19 cellular contexts compared by ENCODE assay signal in the genomic region with DNA sequence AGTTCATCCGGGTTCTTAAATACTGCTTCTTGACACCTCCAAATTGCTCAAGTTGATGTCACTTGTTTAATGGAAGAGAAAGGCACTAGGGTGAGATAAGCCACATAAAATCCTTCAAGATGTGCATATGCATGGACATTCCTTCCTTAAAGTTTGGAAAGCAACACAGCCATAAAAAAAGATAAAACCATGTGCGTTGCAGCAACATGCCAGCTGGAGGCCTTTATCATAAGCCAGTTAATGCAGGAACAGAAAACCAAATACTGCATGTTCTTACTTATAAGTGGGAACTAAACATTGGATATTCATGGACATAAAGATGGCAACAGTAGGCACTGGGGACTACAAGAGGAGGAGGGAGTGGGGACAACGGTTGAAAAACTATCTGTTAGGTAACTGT. TPM values are rescaled to one million over a fixed set of nuclear protein-coding genes. Genes with fewer than 3 reads are reported as not detected.
DNase-seq lines count a peak whose midpoint lies in the region; ATAC-seq, FAIRE-seq and TF ChIP-seq lines count a peak whose summit lies in the region.
"Had no signal": no experiment of that assay in that cellular context is flagged by ENCODE, and none has a peak within 500 bp of the region (broad histone marks: within the 10 kb centered on the region; RNA-seq: fewer than 3 reads in every experiment).

No MANE protein-coding gene starts in this region.

- H3K27me3 ChIP-seq in HL-60 (ENCODE audit: insufficient read depth, poor library complexity, severe bottlenecking): no peaks in the 10 kb centered on the region
- H3K27me3 ChIP-seq in GM12878 (replicated peaks in 1 of 2; ENCODE audit: control insufficient read depth in 2 of 2, insufficient read depth in 2 of 2, low read length in 1 of 2): no peaks in the 10 kb centered on the region
- H3K27me3 ChIP-seq: BLaER1 had no signal

- TF ChIP-seq CTCF in HL-60 (IDR thresholded peaks at IDR 0.05; ENCODE audit: insufficient read depth, low read length) (no peak), GM12878 (IDR thresholded peaks at IDR 0.05 in 2 of 3, conservative IDR thresholded peaks at IDR 0.05 in 1 of 3; ENCODE audit: control insufficient read depth in 2 of 3, extremely low read depth in 1 of 3, insufficient read depth in 1 of 3, low read depth in 3 of 3, low read length in 3 of 3) (no peak), fibroblast of villous mesenchyme (IDR thresholded peaks at IDR 0.05; ENCODE audit: insufficient read depth, low read depth, low read length) (no peak)

- no peak for TF ChIP-seq RAD21 in GM12878 (IDR thresholded peaks at IDR 0.05; ENCODE audit: insufficient read depth, low read depth, low read length)

- peaks cover 17% of the 10 kb centered on the region for H3K4me1 Mint-ChIP-seq in activated T-helper 2 cell treated with anti-CD3 and anti-CD28 coated beads, Interferon-gamma antibody, Interleukin-2, Interleukin-4, amounts not matched to agents 10 μg/mL and 5 μg/mL and 100 μg/mL, durations not matched to agents 14 hours and 24 hours and 36 hours (ENCODE audit: low read depth)
- H3K4me1 Mint-ChIP-seq: CD8-positive, alpha-beta memory T cell had no signal

- H3K4me2 ChIP-seq in GM12878 (ENCODE audit: control insufficient read depth, insufficient read depth): peak overlapping the region; percentile 49
- H3K4me2 ChIP-seq: BLaER1 had no signal

- CTCF ChIA-PET in GM12878 (lab: Yijun Ruan, JAX): interaction anchor here (1.0 to 8.5 kb wide), 4 partner anchors 13 to 34 kb away, joined by 3 to 93 read pairs (median 6); no protein-coding TSS in a partner anchor

- no peaks in the 10 kb centered on the region; the same call in none of the 2 replicates for H3K79me2 ChIP-seq in GM12878 (ENCODE audit: control insufficient read depth, insufficient read depth, low read length)

- DNase-seq in HL-60 (ENCODE audit: low read depth in 1 of 2, low spot score in 1 of 2): no peak
- DNase-seq in GM12878 (ENCODE audit: low read depth, low spot score): no peak
- peak; percentile 81 for DNase-seq in fibroblast of villous mesenchyme (ENCODE audit: low read depth)
- DNase-seq in NCI-H2081 treated with DMSO at 0.1 percent for 48 hours (lab: John Stamatoyannopoulos, UW): no peak
- DNase-seq in T-helper 9 cell: no peak
- DNase-seq in activated T-helper 2 cell treated with anti-CD3 and anti-CD28 coated beads, Interferon-gamma antibody, Interleukin-2, Interleukin-4, amounts not matched to agents 10 μg/mL and 5 μg/mL and 100 μg/mL, durations not matched to agents 14 hours and 24 hours and 36 hours (ENCODE audit: low spot score): no peak
- no peak for DNase-seq in NCI-H2107 (lab: John Stamatoyannopoulos, UW)
- DNase-seq: CD4-positive, alpha-beta T cell; CD8-positive, alpha-beta memory T cell; DMS53; DMS79 treated with DMSO at 0.1 percent for 48 hours; GF-D8; GOT3; HFFc6 had no signal

- RAD21 ChIA-PET in GM12878 (lab: Charles Lee; ENCODE audit: unreplicated experiment): interaction anchor here (0.6 to 2.7 kb wide), 8 partner anchors 8 to 1788 kb away, joined by 3 to 17 read pairs (median 4); partner anchors contain the start of genes RNF121 and XNDC1N

- H3K4me1 ChIP-seq in GM12878 (ENCODE audit: control insufficient read depth, insufficient read depth, low read length): peaks cover 39% of the 10 kb centered on the region
- H3K4me1 ChIP-seq: HAP-1 had no signal

- ATAC-seq in GM12878: no peak

- H3K9me3 Mint-ChIP-seq in activated T-helper 2 cell treated with anti-CD3 and anti-CD28 coated beads, Interferon-gamma antibody, Interleukin-2, Interleukin-4, amounts not matched to agents 10 μg/mL and 5 μg/mL and 100 μg/mL, durations not matched to agents 14 hours and 24 hours and 36 hours: no peaks in the 10 kb centered on the region
- H3K9me3 Mint-ChIP-seq: CD4-positive, alpha-beta T cell; CD8-positive, alpha-beta memory T cell; HFFc6 had no signal

- WGBS in GM12878 (ENCODE audit: insufficient coverage, insufficient replicate concordance, low lambda C conversion rate, missing lambda C conversion rate): 65% methylated on average over 3 of the region's 3 CpGs

- no peaks in the 10 kb centered on the region for H3K9me3 ChIP-seq in GM12878 (replicated peaks; ENCODE audit: control insufficient read depth, insufficient read depth, low read length)
- H3K9me3 ChIP-seq: HAP-1 had no signal

- H3K27me3 Mint-ChIP-seq in activated T-helper 2 cell treated with anti-CD3 and anti-CD28 coated beads, Interferon-gamma antibody, Interleukin-2, Interleukin-4, amounts not matched to agents 10 μg/mL and 5 μg/mL and 100 μg/mL, durations not matched to agents 14 hours and 24 hours and 36 hours (ENCODE audit: low read depth): no peaks in the 10 kb centered on the region
- H3K27me3 Mint-ChIP-seq: CD4-positive, alpha-beta T cell; CD8-positive, alpha-beta memory T cell had no signal

- SMC1A ChIA-PET in GM12878 (lab: Charles Lee; ENCODE audit: uncharacterized antibody, unreplicated experiment): interaction anchor here (0.7 to 8.3 kb wide), 11 partner anchors 8 to 424 kb away, joined by 3 to 67 read pairs (median 4); partner anchors contain the start of genes RNF121 and XNDC1N

- no peak overlapping the region for H3K9ac ChIP-seq in GM12878 (ENCODE audit: control insufficient read depth, insufficient read depth, low read length)
- H3K9ac ChIP-seq: BLaER1 had no signal

- POLR2A ChIA-PET in GM12878 (lab: Charles Lee): interaction anchor here (0.6 to 1.9 kb wide), 7 partner anchors 7 to 63 kb away, joined by 3 to 6 read pairs (median 4); partner anchors contain the start of genes IL18BP and XNDC1N

- peaks cover 6 to 21% of the 10 kb centered on the region in 2 experiments for H3K36me3 ChIP-seq in GM12878 (ENCODE audit: control insufficient read depth in 2 of 2, insufficient read depth in 2 of 2, low read length in 1 of 2)

- H3K36me3 Mint-ChIP-seq in activated T-helper 2 cell treated with anti-CD3 and anti-CD28 coated beads, Interferon-gamma antibody, Interleukin-2, Interleukin-4, amounts not matched to agents 10 μg/mL and 5 μg/mL and 100 μg/mL, durations not matched to agents 14 hours and 24 hours and 36 hours (ENCODE audit: low read depth): peaks cover 29% of the 10 kb centered on the region

- H4K20me1 ChIP-seq in GM12878 (ENCODE audit: control insufficient read depth, insufficient read depth): no peaks in the 10 kb centered on the region
- H4K20me1 ChIP-seq: BLaER1 had no signal

- TF ChIP-seq POLR2A in GM12878 (IDR thresholded peaks at IDR 0.05; ENCODE audit: low read depth, low read length): no peak

- H3K27ac ChIP-seq in HL-60 (replicated peaks) (peak overlapping the region; percentile 41), GM12878 (ENCODE audit: control insufficient read depth, insufficient read depth) (peak overlapping the region; percentile 77)
- H3K27ac ChIP-seq: BLaER1, C4-2B had no signal

- TF ChIP-seq EP300 in GM12878 (IDR thresholded peaks at IDR 0.05; ENCODE audit: borderline replicate concordance in 1 of 2, control insufficient read depth in 1 of 2, low read depth in 2 of 2, low read length in 2 of 2): no peak

- no TSS peak for BruUV-seq in GM12878 (replicated peaks; lab: Mats Ljungman, UMichigan)

- no peak overlapping the region for H2AFZ ChIP-seq in GM12878 (ENCODE audit: control insufficient read depth, low read depth, low read length)

- intact Hi-C loops in GM12878 (cut with micrococcal nuclease; ENCODE audit: unreplicated experiment): no loop called here
- intact Hi-C loops in activated T-helper 2 cell treated with anti-CD3 and anti-CD28 coated beads, Interferon-gamma antibody, Interleukin-2, Interleukin-4, amounts not matched to agents 10 μg/mL and 5 μg/mL and 100 μg/mL, durations not matched to agents 14 hours and 24 hours and 36 hours (cut with micrococcal nuclease): no loop called here

- FAIRE-seq in GM12878 (lab: Jason Lieb, UNC): no peak
- FAIRE-seq: D721Med, H54 had no signal

- no peak overlapping the region for H3K27ac Mint-ChIP-seq in activated T-helper 2 cell treated with anti-CD3 and anti-CD28 coated beads, Interferon-gamma antibody, Interleukin-2, Interleukin-4, amounts not matched to agents 10 μg/mL and 5 μg/mL and 100 μg/mL, durations not matched to agents 14 hours and 24 hours and 36 hours
- H3K27ac Mint-ChIP-seq: CD4-positive, alpha-beta T cell; HFFc6 had no signal

- H3K4me3 ChIP-seq in HL-60 (replicated peaks; ENCODE audit: insufficient read depth, low read length): no peak overlapping the region
- H3K4me3 ChIP-seq in GM12878: no peak overlapping the region
- no peak overlapping the region for H3K4me3 ChIP-seq in fibroblast of villous mesenchyme (ENCODE audit: low read depth, low read length)
- H3K4me3 ChIP-seq: BLaER1, HAP-1 had no signal

- no peak overlapping the region for H3K4me3 Mint-ChIP-seq in activated T-helper 2 cell treated with anti-CD3 and anti-CD28 coated beads, Interferon-gamma antibody, Interleukin-2, Interleukin-4, amounts not matched to agents 10 μg/mL and 5 μg/mL and 100 μg/mL, durations not matched to agents 14 hours and 24 hours and 36 hours (ENCODE audit: low read depth)
- H3K4me3 Mint-ChIP-seq: CD4-positive, alpha-beta T cell; CD8-positive, alpha-beta memory T cell; HFFc6 had no signal

- in situ Hi-C loops in GM12878 (cut with MboI): no loop called here

TF ChIP-seq in GM12878, 131 proteins besides CTCF, POLR2A, EP300 and RAD21 (continues in another document):
- no peak for TF ChIP-seq BHLHE40 (IDR thresholded peaks at IDR 0.05; ENCODE audit: borderline replicate concordance in 1 of 2, low read depth in 2 of 2, low read length in 1 of 2)
- TF ChIP-seq KDM1A (IDR thresholded peaks at IDR 0.05; ENCODE audit: borderline replicate concordance): no peak
- TF ChIP-seq YY1 (IDR thresholded peaks at IDR 0.05; ENCODE audit: low read depth, low read length): no peak

RNA-seq across cellular contexts. Expression of gene IL18BP, which starts 8.0 kb away (rescaled TPM):
- 42.0 and 53.6 TPM in 2 replicates for total RNA-seq in GM12878 (2013; cell fraction: nucleolus; rRNA removed)
- 4.9 and 5.5 TPM in 2 replicates for total RNA-seq in GM12878 (2014; rRNA removed)
- 5.0 and 5.9 TPM in 2 replicates for total RNA-seq in GM12878 (2014; rRNA removed; fragmentation: Illumina TruSeq; extraction: Trizol)
- 16.3 and 19.0 TPM in 2 replicates for total RNA-seq in GM12878 (2021)
- polyA plus RNA-seq in GM12878 (2011; ENCODE audit: low read depth): 15.3 TPM
- polyA plus RNA-seq in GM12878 (2011; rRNA removed): 9.2 and 11.8 TPM in 2 replicates
- 6.1 and 7.4 TPM in 2 replicates for polyA plus RNA-seq in GM12878 (2011; cell fraction: cytosol; rRNA removed)
- 88.6 and 89.9 TPM in 2 replicates for polyA plus RNA-seq in GM12878 (2011; cell fraction: nucleus; rRNA removed)
- 14.2 and 16.9 TPM in 2 replicates for polyA plus RNA-seq in GM12878 (2012)
- 13.7 and 15.9 TPM in 2 replicates for polyA plus RNA-seq in GM12878 (2014; fragmentation: Illumina TruSeq; extraction: Trizol)
- 1 to 10 TPM; 2.6 to 3.5 TPM for polyA plus RNA-seq in GM12878 (2014; fragmentation: Nextera tagmentation; extraction: Ambion mirVana)
- 18.1 and 23.4 TPM in 2 replicates for polyA plus RNA-seq in GM12878 (2014; rRNA removed)
- 10 to 100 TPM; 10.2 to 11.1 TPM for polyA plus RNA-seq in GM12878 (2016; fragmentation: Nextera tagmentation; extraction: Ambion mirVana)
- polyA minus RNA-seq in GM12878 (2011; rRNA and poly(A)+ RNA removed): 14.6 and 16.2 TPM in 2 replicates
- polyA minus RNA-seq in GM12878 (2011; cell fraction: cytosol; rRNA and poly(A)+ RNA removed): 2.2 and 2.3 TPM in 2 replicates
- 14.4 and 21.9 TPM in 2 replicates for polyA minus RNA-seq in GM12878 (2011; cell fraction: nucleus; rRNA and poly(A)+ RNA removed)
- 2.6 and 4.2 TPM in 2 replicates for total RNA-seq in fibroblast of villous mesenchyme
- 12.6 and 13.5 TPM in 2 replicates for total RNA-seq in activated T-helper 2 cell treated with anti-CD3 and anti-CD28 coated beads, Interferon-gamma antibody, Interleukin-2, Interleukin-4, amounts not matched to agents 10 μg/mL and 5 μg/mL and 100 μg/mL, durations not matched to agents 14 hours and 24 hours and 36 hours
